Comparison of ENCODE assay signal across 19 cellular contexts in genomic region chr1:83689900-83690868, GRCh38.
DNase-seq lines count a peak whose midpoint lies in the region; ATAC-seq, FAIRE-seq and TF ChIP-seq lines count a peak whose summit lies in the region.
"Had no signal": no experiment of that assay in that cellular context is flagged by ENCODE, and none has a peak within 500 bp of the region (broad histone marks: within the 10 kb centered on the region; RNA-seq: fewer than 3 reads in every experiment).

No MANE protein-coding gene starts in this region.

- POLR2A ChIA-PET in H1 (lab: Charles Lee; ENCODE audit: partially characterized antibody), result no interaction called here

- no peaks in the 10 kb centered on the region for H3K36me3 ChIP-seq in BLaER1 treated with 17β-estradiol and CSF1 and Interleukin-3, amounts not matched to agents 10 nM and 100 nM
- H3K36me3 ChIP-seq in OCI-LY3 (replicated peaks; ENCODE audit: low read depth, low read length) (no peaks in the 10 kb centered on the region), H1 (ENCODE audit: control insufficient read depth in 2 of 4, insufficient read depth in 4 of 4, low read length in 3 of 4) (no peaks in the 10 kb centered on the region), thoracic aorta (no peaks in the 10 kb centered on the region)
- H3K36me3 ChIP-seq: MG63 had no signal

- peak overlapping the region; percentile 42 for H3K18ac ChIP-seq in H1 (ENCODE audit: extremely low read depth, low read length)

- no peak for TF ChIP-seq CTCF in OCI-LY3 (IDR thresholded peaks at IDR 0.05; ENCODE audit: low read depth, low read length)
- TF ChIP-seq CTCF in H1 (IDR thresholded peaks at IDR 0.05; ENCODE audit: control extremely low read depth in 1 of 3, insufficient read depth in 1 of 3, low read depth in 1 of 3, low read length in 3 of 3), result no peak
- TF ChIP-seq CTCF in thoracic aorta (IDR thresholded peaks at IDR 0.05), result no peak
- no peak for TF ChIP-seq CTCF in lower leg skin (IDR thresholded peaks at IDR 0.05)

- TF ChIP-seq EP300 in H1 (IDR thresholded peaks at IDR 0.05; ENCODE audit: borderline replicate concordance in 1 of 2, low read depth in 2 of 2, low read length in 2 of 2), result no peak

- 0 out of 2 replicates have a peak, but pooled peaks cover 1% of the 10 kb centered on the region for H3K23me2 ChIP-seq in H1 (ENCODE audit: low read depth, low read length)

- H2AFZ ChIP-seq in OCI-LY3 (ENCODE audit: low read depth, low read length) (0 out of 2 replicates have a peak overlapping the region, but pooled peaks have one; percentile 39), H1 (ENCODE audit: low read length) (peak overlapping the region; percentile 24; the same call in 1 of the 2 replicates)

- no peaks in the 10 kb centered on the region for H3K79me2 ChIP-seq in OCI-LY3 (ENCODE audit: low read length)
- no peaks in the 10 kb centered on the region for H3K79me2 ChIP-seq in H1 (ENCODE audit: control insufficient read depth in 1 of 2, insufficient read depth in 2 of 2, low read length in 2 of 2)

- WGBS in H1 (ENCODE audit: extremely low coverage in 1 of 2, insufficient coverage in 1 of 2, insufficient read length in 1 of 2, insufficient replicate concordance in 2 of 2, low coverage in 1 of 2, low lambda C conversion rate in 2 of 2, missing lambda C conversion rate in 1 of 2), 2 experiments, result 86% methylated on average over 6 of the region's 6 CpGs; no CpG with 5 or more reads in 1 of the 2 experiments
- WGBS in lower leg skin, 2 donors, result 73 to 77% methylated on average over 6 of the region's 6 CpGs

- H3K23ac ChIP-seq in H1 (ENCODE audit: insufficient read length), result no peak overlapping the region

- H2BK120ac ChIP-seq in H1 (replicated peaks; ENCODE audit: low read depth, low read length), result peak overlapping the region; percentile 11

- H2BK5ac ChIP-seq in H1 (ENCODE audit: low read depth, low read length), result peak overlapping the region; percentile 26; the same call in 1 of the 2 replicates

- peak overlapping the region; percentile 51; the same call in 1 of the 2 replicates for H2BK20ac ChIP-seq in H1 (ENCODE audit: low read length)

- H3K4me3 Mint-ChIP-seq in activated T-cell treated with anti-CD3 and anti-CD28 coated beads, Interleukin-2, amount 50 U/mL, for 4 hours, result no peak overlapping the region
- H3K4me3 Mint-ChIP-seq: HFFc6 had no signal

- H3K4me1 ChIP-seq in BLaER1 treated with 17β-estradiol and CSF1 and Interleukin-3, amounts not matched to agents 10 nM and 100 nM, result peaks cover 0 to 9% (median 7%) of the 10 kb centered on the region in 10 experiments; a peak in 9 of 20 replicates
- H3K4me1 ChIP-seq in OCI-LY3 (ENCODE audit: low read length) (peaks cover 36% of the 10 kb centered on the region), H1 (replicated peaks in 1 of 4; ENCODE audit: control insufficient read depth in 3 of 4, insufficient read depth in 4 of 4, low read length in 3 of 4) (peaks cover 17 to 33% (median 28%) of the 10 kb centered on the region in 4 experiments), thoracic aorta (ENCODE audit: control insufficient read depth in 1 of 2, low read depth in 2 of 2) (peaks cover 5 to 44% of the 10 kb centered on the region in 2 donors)

- intact Hi-C loops in lower leg skin (cut with DNase I; ENCODE audit: low total_unique reads), result no loop called here

- no peak overlapping the region for H3K4ac ChIP-seq in H1 (replicated peaks; ENCODE audit: insufficient read length, low read depth, low read length)

- peaks cover 14% of the 10 kb centered on the region for H3K4me1 Mint-ChIP-seq in activated T-cell treated with anti-CD3 and anti-CD28 coated beads, Interleukin-2, amount 50 U/mL, for 4 hours (ENCODE audit: low read depth)

- no peak overlapping the region for H3K56ac ChIP-seq in H1 (replicated peaks; ENCODE audit: insufficient read length, low read depth, low read length)

- no peak for DNase-seq in H1 (ENCODE audit: low read depth in 1 of 2, low spot score in 2 of 2)
- no peak for DNase-seq in thoracic aorta (ENCODE audit: low spot score)
- DNase-seq in lower leg skin (ENCODE audit: low spot score in 2 of 2), result no peak
- DNase-seq in DMS79 (lab: John Stamatoyannopoulos, UW), result no peak
- no peak for DNase-seq in activated T-cell treated with anti-CD3 and anti-CD28 coated beads, Interleukin-2, amount 50 U/mL, for 4 hours
- DNase-seq: COR-L47, EL, HFFc6, MG63, NCI-H1092, NCI-H146, NCI-H2081, NCI-H510A treated with DMSO at 0.1 percent for 48 hours had no signal

- H4K8ac ChIP-seq in H1 (ENCODE audit: extremely low read depth, insufficient read depth, low read length), result no peak overlapping the region

- H3K9me3 ChIP-seq in BLaER1 treated with 17β-estradiol and CSF1 and Interleukin-3, amounts not matched to agents 10 nM and 100 nM (replicated peaks in 1 of 11), result peaks cover 4 to 12% (median 6%) of the 10 kb centered on the region in 11 experiments; a peak in 15 of 22 replicates
- H3K9me3 ChIP-seq in OCI-LY3 (ENCODE audit: insufficient read depth, low read length) (no peaks in the 10 kb centered on the region), H1 (ENCODE audit: insufficient read depth in 2 of 2, low read depth in 1 of 2, low read length in 1 of 2) (no peaks in the 10 kb centered on the region), thoracic aorta (peaks cover 4% of the 10 kb centered on the region)
- H3K9me3 ChIP-seq: MG63 had no signal

- no peak overlapping the region for H4K5ac ChIP-seq in H1 (ENCODE audit: insufficient read length, low read depth, low read length)

- H2BK12ac ChIP-seq in H1 (ENCODE audit: low read depth, low read length), result peak overlapping the region; percentile 86; the same call in 1 of the 2 replicates

- H3K27me3 Mint-ChIP-seq in activated T-cell treated with anti-CD3 and anti-CD28 coated beads, Interleukin-2, amount 50 U/mL, for 4 hours (ENCODE audit: low read depth), result no peaks in the 10 kb centered on the region

- H3K9me3 Mint-ChIP-seq in activated T-cell treated with anti-CD3 and anti-CD28 coated beads, Interleukin-2, amount 50 U/mL, for 4 hours, result peaks cover 7% of the 10 kb centered on the region

- TF ChIP-seq POLR2A in H1 (IDR thresholded peaks at IDR 0.05; ENCODE audit: control extremely low read depth in 1 of 2, low read depth in 2 of 2, low read length in 2 of 2) (no peak), lower leg skin (IDR thresholded peaks at IDR 0.05) (no peak)

- H3K27me3 ChIP-seq in BLaER1 treated with 17β-estradiol and CSF1 and Interleukin-3, amounts not matched to agents 10 nM and 100 nM, result peaks cover 8 to 29% (median 21%) of the 10 kb centered on the region in 11 experiments; a peak in 17 of 22 replicates
- H3K27me3 ChIP-seq in OCI-LY3 (ENCODE audit: low read depth, low read length), result no peaks in the 10 kb centered on the region
- no peaks in the 10 kb centered on the region for H3K27me3 ChIP-seq in H1 (replicated peaks in 1 of 4; ENCODE audit: control insufficient read depth in 3 of 4, extremely low read depth in 1 of 4, insufficient read depth in 3 of 4, low read length in 3 of 4)
- H3K27me3 ChIP-seq in thoracic aorta (replicated peaks; ENCODE audit: insufficient read depth), result no peaks in the 10 kb centered on the region
- H3K27me3 ChIP-seq: MG63 had no signal

- H3K79me1 ChIP-seq in H1 (ENCODE audit: low read depth, low read length), result no peaks in the 10 kb centered on the region

- 0 out of 2 replicates have a peak overlapping the region, but pooled peaks have one; percentile 88 for H2BK15ac ChIP-seq in H1 (ENCODE audit: low read length)

- no peak overlapping the region for H3K4me3 ChIP-seq in BLaER1 treated with 17β-estradiol and CSF1 and Interleukin-3, amounts not matched to agents 10 nM and 100 nM
- no peak overlapping the region for H3K4me3 ChIP-seq in OCI-LY3 (ENCODE audit: low read length)
- no peak overlapping the region for H3K4me3 ChIP-seq in H1 (ENCODE audit: extremely low read depth in 1 of 4, insufficient read depth in 2 of 4, low read depth in 3 of 4, low read length in 4 of 4)
- H3K4me3 ChIP-seq in thoracic aorta, result no peak overlapping the region
- no peak overlapping the region for H3K4me3 ChIP-seq in lower leg skin (ENCODE audit: low read depth, poor library complexity, severe bottlenecking)
- H3K4me3 ChIP-seq: MG63 had no signal

- no peak overlapping the region for H2AK5ac ChIP-seq in H1 (ENCODE audit: low read depth, low read length)

- H3K14ac ChIP-seq in H1 (ENCODE audit: insufficient read length), result no peak overlapping the region

- no peak overlapping the region for H3K9ac ChIP-seq in BLaER1 treated with 17β-estradiol and CSF1 and Interleukin-3, amounts not matched to agents 10 nM and 100 nM
- H3K9ac ChIP-seq in OCI-LY3 (ENCODE audit: low read length), result no peak overlapping the region
- H3K9ac ChIP-seq in H1 (replicated peaks in 1 of 4; ENCODE audit: extremely low read depth in 1 of 4, low read depth in 3 of 4, low read length in 3 of 4), result no peak overlapping the region
- H3K9ac ChIP-seq: KMS-11 had no signal

- peaks cover 4% of the 10 kb centered on the region for H3K36me3 Mint-ChIP-seq in activated T-cell treated with anti-CD3 and anti-CD28 coated beads, Interleukin-2, amount 50 U/mL, for 4 hours (ENCODE audit: insufficient read depth)

- H3K27ac ChIP-seq in BLaER1 treated with 17β-estradiol and CSF1 and Interleukin-3, amounts not matched to agents 10 nM and 100 nM, result no peak overlapping the region
- no peak overlapping the region for H3K27ac ChIP-seq in OCI-LY3 (ENCODE audit: low read length)
- no peak overlapping the region for H3K27ac ChIP-seq in H1 (ENCODE audit: low read depth, low read length)
- peak overlapping the region; percentile 49 to 66 for H3K27ac ChIP-seq in thoracic aorta
- H3K27ac ChIP-seq: KMS-11 had no signal

- peak overlapping the region; percentile 45 for H4K91ac ChIP-seq in H1 (replicated peaks; ENCODE audit: insufficient read length, low read length)

- no peak for TF ChIP-seq RAD21 in H1 (IDR thresholded peaks at IDR 0.05 in 1 of 2, conservative IDR thresholded peaks at IDR 0.05 in 1 of 2; ENCODE audit: low read depth in 2 of 2, low read length in 2 of 2)

- no peak for FAIRE-seq in H1 (lab: Jason Lieb, UNC)
- FAIRE-seq: A204.1 had no signal

- H3K4me2 ChIP-seq in BLaER1 treated with 17β-estradiol and CSF1 and Interleukin-3, amounts not matched to agents 10 nM and 100 nM, result peak overlapping the region in 6 of 11 experiments; percentile 5 to 34 (median 12); a peak in 7 of 22 replicates
- H3K4me2 ChIP-seq in OCI-LY3 (ENCODE audit: low read length), result peak overlapping the region; percentile 17; the same call in 1 of the 2 replicates
- H3K4me2 ChIP-seq in H1 (ENCODE audit: insufficient read depth in 1 of 2, low read depth in 2 of 2, low read length in 2 of 2), result no peak overlapping the region
- H3K4me2 ChIP-seq: KMS-11 had no signal

- CTCF ChIA-PET in H1 (lab: Charles Lee; ENCODE audit: partially characterized antibody), result interaction anchor here (1.2 kb wide), 1 partner anchor 145 kb away, joined by 4 read pairs; no protein-coding TSS in a partner anchor

- ATAC-seq in thoracic aorta (ENCODE audit: insufficient number of reproducible peaks, low FRiP score, low read depth) (peak; percentile 41), HG02763 (IDR thresholded peaks at IDR 0.05; ENCODE audit: unreplicated experiment) (no peak)
- no peak for ATAC-seq in activated T-cell treated with anti-CD3 and anti-CD28 coated beads, Interleukin-2, amount 50 U/mL, for 4 hours
- ATAC-seq: Panc1 had no signal

- no peaks in the 10 kb centered on the region for H4K20me1 ChIP-seq in BLaER1 treated with 17β-estradiol and CSF1 and Interleukin-3, amounts not matched to agents 10 nM and 100 nM
- no peaks in the 10 kb centered on the region for H4K20me1 ChIP-seq in OCI-LY3 (ENCODE audit: insufficient read depth, low read length)
- H4K20me1 ChIP-seq in H1 (replicated peaks in 1 of 2; ENCODE audit: control insufficient read depth in 1 of 2, insufficient read depth in 2 of 2, low read length in 2 of 2), result no peaks in the 10 kb centered on the region

Comparison
In these comparisons a context has a peak if more than half of its experiments do, and no peak if none do; other contexts are left out.
1. H3K27ac ChIP-seq: peak in thoracic aorta (2 of 2); none in BLaER1 treated with 17β-estradiol and CSF1 and Interleukin-3, amounts not matched to agents 10 nM and 100 nM (0 of 11), OCI-LY3 (single experiment) and H1 (single experiment).
2. H3K4me2 ChIP-seq: peak in BLaER1 treated with 17β-estradiol and CSF1 and Interleukin-3, amounts not matched to agents 10 nM and 100 nM (6 of 11) and OCI-LY3 (single experiment); none in H1 (0 of 2).